Comparison of ENCODE assay signal across 9 cellular contexts in the genomic region with DNA sequence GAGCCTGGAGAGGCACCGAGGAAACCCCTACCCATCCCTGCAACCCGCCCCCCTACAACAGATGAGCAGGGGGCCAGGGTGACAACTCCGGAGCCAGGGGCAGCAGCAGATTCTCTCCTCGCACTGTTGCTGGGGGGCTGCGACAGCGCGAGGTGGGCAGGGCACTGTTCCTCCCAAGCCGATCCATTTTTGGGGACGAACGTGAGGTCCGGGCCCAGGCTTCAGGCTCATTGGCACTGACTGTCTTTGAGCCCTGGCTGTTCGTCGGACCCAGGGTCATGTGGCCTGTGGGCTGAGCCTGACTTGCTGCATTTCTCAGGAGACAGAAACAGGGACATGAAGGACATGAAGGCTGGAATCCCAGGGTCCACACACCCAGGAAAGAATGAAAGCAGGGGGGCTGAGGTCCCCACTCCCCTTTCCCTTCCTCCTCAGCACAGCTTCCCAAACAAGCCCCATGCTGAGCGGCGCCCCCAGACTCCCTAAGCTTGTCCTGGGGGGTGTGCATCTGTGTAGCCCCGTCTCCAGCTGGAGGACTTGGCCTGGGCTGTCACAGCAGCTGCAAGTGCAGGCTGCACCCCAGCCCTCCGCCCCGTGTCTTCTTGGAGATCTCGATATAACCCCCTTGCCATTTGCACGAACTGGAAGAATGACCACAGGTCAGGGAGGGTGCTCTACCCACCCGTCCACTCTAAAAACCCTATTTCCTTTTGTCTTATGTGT. TPM values are rescaled to one million over a fixed set of nuclear protein-coding genes. Genes with fewer than 3 reads are reported as not detected.
DNase-seq lines count a peak whose midpoint lies in the region; ATAC-seq and TF ChIP-seq lines count a peak whose summit lies in the region.
"Had no signal": no experiment of that assay in that cellular context is flagged by ENCODE, and none has a peak within 500 bp of the region (broad histone marks: within the 10 kb centered on the region; RNA-seq: fewer than 3 reads in every experiment).

No MANE protein-coding gene starts in this region.

- H3K4me3 Mint-ChIP-seq in activated CD4-positive, alpha-beta T cell treated with anti-CD3 and anti-CD28 coated beads, Interleukin-2, amount 10 ng/mL, durations not matched to agents 7 days and 5 days, result no peak overlapping the region
- peak overlapping the region; percentile 77 for H3K4me3 Mint-ChIP-seq in neural progenitor cell

- H3K27ac Mint-ChIP-seq in activated CD4-positive, alpha-beta T cell treated with anti-CD3 and anti-CD28 coated beads, Interleukin-2, amount 10 ng/mL, durations not matched to agents 7 days and 5 days, result peak overlapping the region; percentile 19
- peak overlapping the region; percentile 93 for H3K27ac Mint-ChIP-seq in neural progenitor cell

- no peak for ATAC-seq in activated CD4-positive, CD25-positive, alpha-beta regulatory T cell treated with anti-CD3 and anti-CD28 coated beads, Interleukin-2, amount 50 U/mL, for 24 hours
- ATAC-seq in HG03439 (IDR thresholded peaks at IDR 0.05; ENCODE audit: unreplicated experiment) (no peak), foreskin keratinocyte (no peak)

- peak overlapping the region; percentile 96 for H3K4me2 ChIP-seq in fibroblast of lung (ENCODE audit: extremely low read depth, insufficient read depth, low read length)
- peak overlapping the region; percentile 62 for H3K4me2 ChIP-seq in neural progenitor cell

- H3K27me3 ChIP-seq in fibroblast of lung (ENCODE audit: control insufficient read depth, insufficient read depth, low read length) (no peaks in the 10 kb centered on the region), neural progenitor cell (no peaks in the 10 kb centered on the region), foreskin keratinocyte (no peaks in the 10 kb centered on the region)

- peaks cover 51% of the 10 kb centered on the region for H3K4me1 ChIP-seq in fibroblast of lung (ENCODE audit: control insufficient read depth, extremely low read depth, insufficient read depth, low read length)
- H3K4me1 ChIP-seq in neural progenitor cell, result peaks cover 30% of the 10 kb centered on the region
- peaks cover 9% of the 10 kb centered on the region for H3K4me1 ChIP-seq in foreskin keratinocyte

- H2AFZ ChIP-seq in fibroblast of lung (ENCODE audit: low read length) (no peak overlapping the region), neural progenitor cell (replicated peaks) (no peak overlapping the region)

- H3K9ac ChIP-seq in fibroblast of lung (ENCODE audit: insufficient read depth, low read length) (peak overlapping the region; percentile 87), neural progenitor cell (no peak overlapping the region)

- no peaks in the 10 kb centered on the region for H3K9me3 Mint-ChIP-seq in activated CD4-positive, alpha-beta T cell treated with anti-CD3 and anti-CD28 coated beads, Interleukin-2, amount 10 ng/mL, durations not matched to agents 7 days and 5 days
- H3K9me3 Mint-ChIP-seq in neural progenitor cell, result no peaks in the 10 kb centered on the region

- H3K27me3 Mint-ChIP-seq in activated CD4-positive, alpha-beta T cell treated with anti-CD3 and anti-CD28 coated beads, Interleukin-2, amount 10 ng/mL, durations not matched to agents 7 days and 5 days, result peaks cover 1% of the 10 kb centered on the region
- peaks cover 7% of the 10 kb centered on the region for H3K27me3 Mint-ChIP-seq in neural progenitor cell (ENCODE audit: insufficient read depth, low read depth)

- DNase-seq in activated CD4-positive, alpha-beta T cell treated with anti-CD3 and anti-CD28 coated beads, Interleukin-2, amount 10 ng/mL, durations not matched to agents 7 days and 5 days, result no peak
- DNase-seq in activated CD4-positive, alpha-beta T cell treated with anti-CD3 and anti-CD28 coated beads, Interleukin-2, amount 50 U/mL, for 48 hours, result no peak
- no peak for DNase-seq in fibroblast of lung (ENCODE audit: low read depth in 2 of 2)
- peak; percentile 41 for DNase-seq in neural progenitor cell (ENCODE audit: low spot score)
- DNase-seq in GM19238 (ENCODE audit: insufficient read length, low spot score), result no peak
- no peak for DNase-seq in foreskin keratinocyte
- DNase-seq: Karpas-422 had no signal

- no peaks in the 10 kb centered on the region for H3K36me3 Mint-ChIP-seq in activated CD4-positive, alpha-beta T cell treated with anti-CD3 and anti-CD28 coated beads, Interleukin-2, amount 10 ng/mL, durations not matched to agents 7 days and 5 days (ENCODE audit: low read depth)
- peaks cover 7% of the 10 kb centered on the region for H3K36me3 Mint-ChIP-seq in neural progenitor cell

- H3K36me3 ChIP-seq in fibroblast of lung (ENCODE audit: control insufficient read depth, insufficient read depth, low read length), result peaks cover 7% of the 10 kb centered on the region
- H3K36me3 ChIP-seq in neural progenitor cell, result no peaks in the 10 kb centered on the region

- peaks cover 32% of the 10 kb centered on the region for H3K4me1 Mint-ChIP-seq in activated CD4-positive, alpha-beta T cell treated with anti-CD3 and anti-CD28 coated beads, Interleukin-2, amount 10 ng/mL, durations not matched to agents 7 days and 5 days
- peaks cover 56% of the 10 kb centered on the region for H3K4me1 Mint-ChIP-seq in neural progenitor cell

- peaks cover 22% of the 10 kb centered on the region for H3F3A ChIP-seq in neural progenitor cell (ENCODE audit: low read depth)

- CTCF ChIA-PET in activated CD4-positive, alpha-beta T cell treated with anti-CD3 and anti-CD28 coated beads, Interleukin-2, amount 10 ng/mL, durations not matched to agents 7 days and 5 days (lab: Charles Lee), result interaction anchor here (1.5 kb wide), 1 partner anchor 14 kb away, joined by 3 read pairs; no protein-coding TSS in a partner anchor

- H3K79me2 ChIP-seq in fibroblast of lung (ENCODE audit: control insufficient read depth, insufficient read depth, low read length) (peaks cover 79% of the 10 kb centered on the region), neural progenitor cell (ENCODE audit: low read depth) (peaks cover 27% of the 10 kb centered on the region)

- H4K20me1 ChIP-seq in fibroblast of lung (ENCODE audit: control insufficient read depth, extremely low read depth, insufficient read depth, low read length) (no peaks in the 10 kb centered on the region), neural progenitor cell (ENCODE audit: low read depth) (peaks cover 26% of the 10 kb centered on the region)

- H3K27ac ChIP-seq in fibroblast of lung (ENCODE audit: insufficient read depth, low read length) (peak overlapping the region; percentile 99), neural progenitor cell (peak overlapping the region; percentile 77), foreskin keratinocyte (no peak overlapping the region)

- peak overlapping the region in 3 of 4 experiments; percentile 28 to 52 (median 43) for H3K4me3 ChIP-seq in fibroblast of lung (replicated peaks in 1 of 4; ENCODE audit: control extremely low read depth in 1 of 4, insufficient read depth in 1 of 4, low read depth in 3 of 4, low read length in 4 of 4)
- peak overlapping the region; percentile 9 for H3K4me3 ChIP-seq in neural progenitor cell

- POLR2A ChIA-PET in activated CD4-positive, alpha-beta T cell treated with anti-CD3 and anti-CD28 coated beads, Interleukin-2, amount 10 ng/mL, durations not matched to agents 7 days and 5 days (lab: Charles Lee), result no interaction called here

- TF ChIP-seq CTCF in fibroblast of lung (conservative IDR thresholded peaks at IDR 0.05 in 1 of 2, IDR thresholded peaks at IDR 0.05 in 1 of 2; ENCODE audit: low read depth in 1 of 2, low read length in 2 of 2) (no peak), neural progenitor cell (IDR thresholded peaks at IDR 0.05) (no peak), foreskin keratinocyte (conservative IDR thresholded peaks at IDR 0.05) (no peak)

- H3K9me3 ChIP-seq in fibroblast of lung (ENCODE audit: control insufficient read depth, insufficient read depth, low read depth, low read length) (no peaks in the 10 kb centered on the region), neural progenitor cell (ENCODE audit: low read depth) (no peaks in the 10 kb centered on the region)

RNA-seq across cellular contexts. Expression of a gene that starts 18.7 kb away (rescaled TPM):
- under 1 TPM in 1 of 2 experiments, not detected in 1; 0.10 TPM for total RNA-seq in activated CD4-positive, alpha-beta T cell treated with anti-CD3 and anti-CD28 coated beads, Interleukin-2, amount 10 ng/mL, durations not matched to agents 7 days and 5 days
- total RNA-seq in fibroblast of lung, result 2.3 and 2.8 TPM in 2 replicates
- polyA plus RNA-seq in fibroblast of lung, result 0.10 and 0.15 TPM in 2 replicates
- 0.15 and 0.35 TPM in 2 replicates for polyA plus RNA-seq in fibroblast of lung (2012)
- polyA minus RNA-seq in fibroblast of lung (ENCODE audit: low replicate concordance), result 0.56 TPM in 1 of 2 replicates, not detected in the other
- 0.28 and 0.39 TPM in 2 replicates for total RNA-seq in neural progenitor cell (ENCODE audit: low replicate concordance)
- 0.04 TPM in 1 of 2 replicates, not detected in the other for total RNA-seq in foreskin keratinocyte
- not detected in 2 replicates for polyA plus RNA-seq in foreskin keratinocyte

RNA-seq across cellular contexts. Expression of a gene that starts 40.9 kb away (rescaled TPM):
- 1 to 10 TPM; 2.4 to 2.6 TPM for total RNA-seq in activated CD4-positive, alpha-beta T cell treated with anti-CD3 and anti-CD28 coated beads, Interleukin-2, amount 10 ng/mL, durations not matched to agents 7 days and 5 days
- total RNA-seq in fibroblast of lung (88.9 and 155 TPM in 2 replicates), neural progenitor cell (ENCODE audit: low replicate concordance) (19.8 and 22.3 TPM in 2 replicates), foreskin keratinocyte (7.5 and 11.2 TPM in 2 replicates)
- polyA plus RNA-seq in fibroblast of lung (607 and 745 TPM in 2 replicates), foreskin keratinocyte (6.3 and 8.3 TPM in 2 replicates)
- 667 and 999 TPM in 2 replicates for polyA plus RNA-seq in fibroblast of lung (2012)
- 484 and 816 TPM in 2 replicates for polyA minus RNA-seq in fibroblast of lung (ENCODE audit: low replicate concordance)

RNA-seq across cellular contexts. Expression of a gene that starts 43.7 kb away (rescaled TPM):
- total RNA-seq in activated CD4-positive, alpha-beta T cell treated with anti-CD3 and anti-CD28 coated beads, Interleukin-2, amount 10 ng/mL, durations not matched to agents 7 days and 5 days, result 10 to 100 TPM; 79.0 to 92.9 TPM
- total RNA-seq in fibroblast of lung (16.7 and 18.3 TPM in 2 replicates), neural progenitor cell (ENCODE audit: low replicate concordance) (16.6 and 20.4 TPM in 2 replicates), foreskin keratinocyte (30.6 and 31.4 TPM in 2 replicates)
- polyA plus RNA-seq in fibroblast of lung (15.4 and 27.4 TPM in 2 replicates), foreskin keratinocyte (16.2 and 18.9 TPM in 2 replicates)
- 18.2 and 25.0 TPM in 2 replicates for polyA plus RNA-seq in fibroblast of lung (2012)
- polyA minus RNA-seq in fibroblast of lung (ENCODE audit: low replicate concordance), result 48.3 and 92.3 TPM in 2 replicates
